19 cellular contexts compared by ENCODE assay signal in the genomic region with DNA sequence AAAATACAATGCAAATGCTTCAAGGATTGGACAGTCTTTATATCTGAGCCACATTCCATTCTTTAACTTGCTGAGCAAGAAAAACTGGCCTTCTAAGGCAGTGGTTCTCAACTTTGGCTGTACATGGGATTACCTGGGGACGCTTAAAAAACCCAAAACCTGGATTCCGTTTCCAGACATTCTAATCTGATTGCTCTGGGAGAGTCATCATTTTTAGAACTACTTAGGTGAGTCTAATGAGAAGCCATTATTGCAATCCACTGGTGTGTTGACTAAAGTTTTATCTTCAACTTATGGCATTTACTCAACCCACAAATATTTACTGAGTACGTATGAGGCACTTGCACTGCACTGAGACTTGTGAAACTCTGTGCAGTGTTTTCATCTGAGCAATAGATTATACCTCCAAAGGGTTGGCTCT.
DNase-seq lines count a peak whose midpoint lies in the region; ATAC-seq and TF ChIP-seq lines count a peak whose summit lies in the region.
"Had no signal": no experiment of that assay in that cellular context is flagged by ENCODE, and none has a peak within 500 bp of the region (broad histone marks: within the 10 kb centered on the region; RNA-seq: fewer than 3 reads in every experiment).

No MANE protein-coding gene starts in this region.

- CTCF ChIA-PET in MCF 10A (lab: Yijun Ruan, JAX): no interaction called here

- TF ChIP-seq CTCF in MCF 10A (IDR thresholded peaks at IDR 0.05; ENCODE audit: unreplicated experiment) (no peak), breast epithelium (IDR thresholded peaks at IDR 0.05) (no peak), astrocyte of the spinal cord (IDR thresholded peaks at IDR 0.05; ENCODE audit: low read depth, low read length) (no peak)

- no peak overlapping the region for H3K4me3 Mint-ChIP-seq in MCF 10A (ENCODE audit: unreplicated experiment)
- H3K4me3 Mint-ChIP-seq: activated naive CD8-positive, alpha-beta T cell treated with anti-CD3 and anti-CD28 coated beads for 36 hours; mesothelial cell of epicardium; T-helper 17 cell had no signal

- H3K9me3 ChIP-seq in breast epithelium: no peaks in the 10 kb centered on the region
- H3K9me3 ChIP-seq: SJSA1, spleen, testis had no signal

- in situ Hi-C loops in astrocyte of the spinal cord (cut with HindIII; ENCODE audit: low sequenced_read_pairs): no loop called here

- DNase-seq in MCF 10A (ENCODE audit: unreplicated experiment): peak; percentile 14
- no peak for DNase-seq in breast epithelium (ENCODE audit: low spot score in 2 of 2)
- DNase-seq in astrocyte of the spinal cord (ENCODE audit: low read depth, low spot score): peak; percentile 59
- DNase-seq in kidney tubule cell (ENCODE audit: low spot score): peak; percentile 46
- DNase-seq in NCI-H1417 (lab: John Stamatoyannopoulos, UW): no peak
- DNase-seq in 8988T: no peak
- DNase-seq: activated CD8-positive, alpha-beta memory T cell treated with anti-CD3 and anti-CD28 coated beads for 24 hours; activated naive CD8-positive, alpha-beta T cell treated with anti-CD3 and anti-CD28 coated beads for 36 hours; caudate nucleus; DMS79 treated with DMSO at 0.1 percent for 48 hours; head of caudate nucleus; NCI-H187 treated with DMSO at 0.1 percent for 48 hours; spleen; T-helper 17 cell; testis had no signal

- no peak overlapping the region for H3K27ac Mint-ChIP-seq in MCF 10A (ENCODE audit: low read depth, unreplicated experiment)
- H3K27ac Mint-ChIP-seq: activated naive CD8-positive, alpha-beta T cell treated with anti-CD3 and anti-CD28 coated beads for 36 hours; T-helper 17 cell had no signal

- intact Hi-C loops in MCF 10A (cut with micrococcal nuclease): no loop called here
- intact Hi-C loops in breast epithelium (cut with DNase I; ENCODE audit: low total_unique reads): loop anchor here (5.0 kb wide), 1 partner anchor 280 kb away; no protein-coding TSS in a partner anchor

- POLR2A ChIA-PET in MCF 10A (lab: Yijun Ruan, JAX): no interaction called here

- H3K4me1 ChIP-seq in breast epithelium: no peaks in the 10 kb centered on the region
- H3K4me1 ChIP-seq: SJSA1, spleen, testis had no signal

- H3K4me1 Mint-ChIP-seq in MCF 10A (ENCODE audit: insufficient read depth, unreplicated experiment): no peaks in the 10 kb centered on the region
- H3K4me1 Mint-ChIP-seq: activated naive CD8-positive, alpha-beta T cell treated with anti-CD3 and anti-CD28 coated beads for 36 hours; T-helper 17 cell had no signal

- TF ChIP-seq POLR2A in breast epithelium (IDR thresholded peaks at IDR 0.05): no peak

- H3K36me3 ChIP-seq in breast epithelium: no peaks in the 10 kb centered on the region
- H3K36me3 ChIP-seq: SJSA1, spleen had no signal

- H3K36me3 Mint-ChIP-seq in MCF 10A (ENCODE audit: insufficient read depth, unreplicated experiment): no peaks in the 10 kb centered on the region
- H3K36me3 Mint-ChIP-seq: activated naive CD8-positive, alpha-beta T cell treated with anti-CD3 and anti-CD28 coated beads for 36 hours; mesothelial cell of epicardium had no signal

- no TSS peak for BruUV-seq in MCF 10A (replicated peaks; lab: Mats Ljungman, UMichigan)

- ATAC-seq in HG03039 (IDR thresholded peaks at IDR 0.05; ENCODE audit: unreplicated experiment) (no peak), HG03460 (IDR thresholded peaks at IDR 0.05; ENCODE audit: unreplicated experiment) (no peak)
- ATAC-seq: T-helper 17 cell had no signal

- no peak overlapping the region for H3K27ac ChIP-seq in breast epithelium
- H3K27ac ChIP-seq: SJSA1, spleen, testis had no signal

- no peaks in the 10 kb centered on the region for H3K9me3 Mint-ChIP-seq in MCF 10A (ENCODE audit: unreplicated experiment)
- H3K9me3 Mint-ChIP-seq: activated naive CD8-positive, alpha-beta T cell treated with anti-CD3 and anti-CD28 coated beads for 36 hours; mesothelial cell of epicardium had no signal

- H3K27me3 ChIP-seq in breast epithelium: no peaks in the 10 kb centered on the region
- H3K27me3 ChIP-seq: SJSA1, spleen, testis had no signal

- H3K4me3 ChIP-seq in breast epithelium (no peak overlapping the region), astrocyte of the spinal cord (ENCODE audit: low read depth, low read length) (no peak overlapping the region)
- H3K4me3 ChIP-seq: SJSA1, spleen, testis had no signal

- H3K27me3 Mint-ChIP-seq in MCF 10A (ENCODE audit: insufficient read depth, unreplicated experiment): no peaks in the 10 kb centered on the region
- H3K27me3 Mint-ChIP-seq: activated naive CD8-positive, alpha-beta T cell treated with anti-CD3 and anti-CD28 coated beads for 36 hours had no signal

Comparison
In these comparisons a context has a peak if more than half of its experiments do, and no peak if none do; other contexts are left out.
1. DNase-seq: peak in MCF 10A (single experiment), astrocyte of the spinal cord (single experiment) and kidney tubule cell (single experiment); none in breast epithelium (0 of 2), NCI-H1417 (0 of 3) and 8988T (single experiment).